9 cellular contexts compared by ENCODE assay signal in the genomic region with DNA sequence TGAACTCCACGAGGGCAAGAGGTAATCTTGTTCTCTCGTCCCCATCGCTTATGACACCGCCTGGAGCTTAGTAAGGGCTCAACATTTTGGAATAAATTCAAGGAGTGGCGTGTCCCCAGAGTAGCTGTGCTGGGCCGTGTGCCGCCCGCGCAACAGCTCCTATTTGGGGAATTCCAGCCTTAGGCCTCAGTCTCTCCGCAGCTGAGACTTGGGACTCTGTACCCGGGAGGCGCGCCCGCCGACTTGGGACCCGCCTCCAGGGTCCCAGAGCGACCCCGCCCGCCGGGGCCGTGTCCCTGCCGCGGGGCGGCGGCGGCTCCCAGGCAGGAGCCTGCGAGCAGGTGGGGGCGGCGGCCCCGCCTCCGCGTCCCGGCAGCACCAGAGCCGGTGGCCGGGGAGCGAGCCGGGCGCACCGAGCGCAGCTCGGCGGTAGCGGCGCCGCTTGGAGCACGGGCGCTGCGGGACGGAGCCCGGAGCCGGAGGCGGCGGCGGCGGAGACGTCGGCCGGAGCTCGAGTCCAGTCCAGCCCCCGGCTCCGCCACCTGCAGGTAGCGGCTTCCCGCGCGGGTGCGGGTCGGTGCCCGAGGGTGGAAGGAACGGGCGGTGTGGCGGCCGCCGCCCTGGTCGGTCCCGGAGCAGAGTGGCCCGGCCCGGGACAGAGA. TPM values are rescaled to one million over a fixed set of nuclear protein-coding genes. Genes with fewer than 3 reads are reported as not detected.
DNase-seq lines count a peak whose midpoint lies in the region; ATAC-seq and TF ChIP-seq lines count a peak whose summit lies in the region.
"Had no signal": no experiment of that assay in that cellular context is flagged by ENCODE, and none has a peak within 500 bp of the region (broad histone marks: within the 10 kb centered on the region; RNA-seq: fewer than 3 reads in every experiment).

A gene with protein sequence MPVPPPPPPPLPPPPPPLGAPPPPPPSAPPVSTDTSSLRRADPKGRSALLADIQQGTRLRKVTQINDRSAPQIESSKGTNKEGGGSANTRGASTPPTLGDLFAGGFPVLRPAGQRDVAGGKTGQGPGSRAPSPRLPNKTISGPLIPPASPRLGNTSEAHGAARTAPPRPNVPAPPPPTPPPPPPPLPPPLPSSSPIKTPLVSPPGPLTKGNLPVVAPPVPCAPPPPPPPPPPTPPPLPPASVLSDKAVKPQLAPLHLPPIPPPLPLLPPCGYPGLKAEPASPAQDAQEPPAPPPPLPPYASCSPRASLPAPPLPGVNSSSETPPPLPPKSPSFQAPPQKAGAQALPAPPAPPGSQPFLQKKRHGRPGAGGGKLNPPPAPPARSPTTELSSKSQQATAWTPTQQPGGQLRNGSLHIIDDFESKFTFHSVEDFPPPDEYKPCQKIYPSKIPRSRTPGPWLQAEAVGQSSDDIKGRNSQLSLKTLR (plus strand): TSS at position 378 of the 662 bp plus-strand sequence. CDS start 28,217 bp downstream, outside the sequence.

- H3K4me1 ChIP-seq in right atrium auricular region: peaks cover 0 to 13% of the 10 kb centered on the region in 2 donors
- peaks cover 17% of the 10 kb centered on the region for H3K4me1 ChIP-seq in psoas muscle

- CTCF ChIA-PET in activated B cell treated with CpG ODN at 0.5 μM for 24 hours (lab: Charles Lee): no interaction called here

- H3K4me3 ChIP-seq in right atrium auricular region (peak within 1 kb of the TSS; percentile 46 to 67), psoas muscle (peak within 1 kb of the TSS; percentile 80)

- H3K27ac ChIP-seq in right atrium auricular region (peak within 1 kb of the TSS; percentile 44 to 48), psoas muscle (peak within 1 kb of the TSS; percentile 91)

- H3K27ac Mint-ChIP-seq in activated B cell treated with CpG ODN at 0.5 μM for 24 hours: no peak within 1 kb of the TSS
- H3K27ac Mint-ChIP-seq: natural killer cell had no signal

- no peaks in the 10 kb centered on the region for H3K9me3 Mint-ChIP-seq in activated B cell treated with CpG ODN at 0.5 μM for 24 hours
- H3K9me3 Mint-ChIP-seq: natural killer cell had no signal

- POLR2A ChIA-PET in activated B cell treated with CpG ODN at 0.5 μM for 24 hours (lab: Charles Lee): no interaction called here

- peaks cover 7% of the 10 kb centered on the region for H3K4me1 Mint-ChIP-seq in activated B cell treated with CpG ODN at 0.5 μM for 24 hours

- DNase-seq in NCI-H1417 (lab: John Stamatoyannopoulos, UW): peak in 2 of 3 experiments; percentile 55 to 57
- no peak for DNase-seq in NCI-H1417 treated with DMSO at 0.1 percent for 48 hours (lab: John Stamatoyannopoulos, UW)
- no peak for DNase-seq in activated B cell treated with CpG ODN at 0.5 μM for 24 hours
- no peak for DNase-seq in right atrium auricular region (ENCODE audit: low spot score)
- peak; percentile 48 to 66 for DNase-seq in psoas muscle
- DNase-seq in medulla oblongata (ENCODE audit: extremely low spot score): no peak
- DNase-seq in DMS79 treated with DMSO at 0.1 percent for 48 hours (lab: John Stamatoyannopoulos, UW): no peak
- no peak for DNase-seq in ureter (ENCODE audit: low spot score)
- DNase-seq: natural killer cell had no signal

- peaks cover 76% of the 10 kb centered on the region for H3K27me3 Mint-ChIP-seq in activated B cell treated with CpG ODN at 0.5 μM for 24 hours

- peak within 1 kb of the TSS; percentile 25 for H3K4me3 Mint-ChIP-seq in activated B cell treated with CpG ODN at 0.5 μM for 24 hours
- H3K4me3 Mint-ChIP-seq: natural killer cell had no signal

- H3K36me3 Mint-ChIP-seq in activated B cell treated with CpG ODN at 0.5 μM for 24 hours (ENCODE audit: low read depth): no peaks in the 10 kb centered on the region
- H3K36me3 Mint-ChIP-seq: natural killer cell had no signal

- TF ChIP-seq CTCF in activated B cell treated with CpG ODN at 0.5 μM for 24 hours (IDR thresholded peaks at IDR 0.05) (no peak), right atrium auricular region (IDR thresholded peaks at IDR 0.05) (no peak), psoas muscle (IDR thresholded peaks at IDR 0.05) (peak; percentile 8)

- no peaks in the 10 kb centered on the region for H3K36me3 ChIP-seq in right atrium auricular region
- H3K36me3 ChIP-seq in psoas muscle (ENCODE audit: insufficient read depth in 1 of 2, low read depth in 1 of 2): no peaks in the 10 kb centered on the region

- H3K27me3 ChIP-seq in right atrium auricular region (no peaks in the 10 kb centered on the region), psoas muscle (ENCODE audit: insufficient read depth in 3 of 3, low read length in 2 of 3) (no peaks in the 10 kb centered on the region)

- H3K9me3 ChIP-seq in right atrium auricular region: no peaks in the 10 kb centered on the region
- no peaks in the 10 kb centered on the region for H3K9me3 ChIP-seq in psoas muscle

- no peak for ATAC-seq in activated B cell treated with CpG ODN at 0.5 μM for 24 hours (ENCODE audit: low read depth)
- peak; percentile 73 to 81 (median 75) for ATAC-seq in psoas muscle

- WGBS in psoas muscle, 3 donors: 1 to 2% (median 1%) methylated on average over 66 to 77 of the region's 77 CpGs

- intact Hi-C loops in activated B cell treated with CpG ODN at 0.5 μM for 24 hours (cut with micrococcal nuclease) (no loop called here), psoas muscle (cut with DNase I) (loop anchor here (5.0 to 10.0 kb wide), 8 partner anchors 44 to 221 kb away; a partner anchor contains a TSS)

RNA-seq across cellular contexts. Expression of the gene that starts here (rescaled TPM):
- not detected in 2 replicates for total RNA-seq in activated B cell treated with CpG ODN at 0.5 μM for 24 hours
- 1 to 10 TPM; 1.3 to 2.9 TPM for total RNA-seq in right atrium auricular region
- 10 to 100 TPM; 18.5 to 30.7 (median 23.8) TPM for total RNA-seq in psoas muscle
- 10 to 100 TPM in 1 of 3 donors, 1 to 10 TPM in 2; 3.3 to 17.4 (median 8.9) TPM for polyA plus RNA-seq in psoas muscle
- 2.3 TPM for total RNA-seq in ureter
- total RNA-seq: natural killer cell had no signal

Comparison
In these comparisons a context has a peak if more than half of its experiments do, and no peak if none do; other contexts are left out.
1. DNase-seq: peak in NCI-H1417 (2 of 3) and psoas muscle (2 of 2); none in NCI-H1417 treated with DMSO at 0.1 percent for 48 hours (single experiment), activated B cell treated with CpG ODN at 0.5 μM for 24 hours (single experiment), right atrium auricular region (single experiment), medulla oblongata (single experiment), DMS79 treated with DMSO at 0.1 percent for 48 hours (single experiment) and ureter (single experiment).